ENCODE assay signal across 1 cellular context in the genomic region with DNA sequence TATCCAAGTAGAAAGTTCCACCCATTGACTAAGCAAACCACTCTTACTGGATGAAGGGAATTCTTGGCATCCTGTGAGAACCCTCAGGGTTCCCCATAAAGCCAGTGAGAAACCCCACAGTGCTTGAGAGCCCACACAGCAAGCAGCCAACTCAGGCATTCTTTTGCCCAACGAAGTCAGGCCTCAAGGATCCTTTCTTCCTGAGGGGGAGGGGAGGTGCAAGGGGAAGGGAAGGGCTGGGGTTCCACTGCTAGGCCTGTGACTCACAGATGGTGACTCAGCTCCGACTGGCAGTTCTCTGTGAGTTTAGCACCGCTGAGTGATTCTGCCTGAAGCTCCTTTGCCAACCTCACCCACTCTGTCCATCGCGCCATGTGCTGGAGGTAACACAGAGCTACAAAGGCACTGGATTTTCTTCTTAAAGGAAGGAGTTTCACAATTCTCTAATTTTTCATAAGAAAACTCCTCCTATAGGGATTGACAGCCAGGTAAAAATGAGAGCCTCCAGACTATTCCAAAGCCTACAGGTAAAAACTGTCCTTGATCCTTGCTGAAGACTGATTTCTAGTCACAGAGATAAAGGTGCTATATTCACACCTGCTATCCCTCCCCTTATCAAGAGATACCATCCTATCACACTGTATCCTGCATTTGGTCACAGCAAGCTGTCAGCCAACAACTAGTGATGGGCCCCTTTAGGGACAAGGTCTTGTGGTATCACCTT.
TF ChIP-seq lines count a peak whose summit lies in the region.

No MANE protein-coding gene starts in this region.

TF ChIP-seq in K562, 482 proteins besides CTCF, POLR2A, EP300 and RAD21 (continued from another document and continues in another):
- TF ChIP-seq, protein P1, sequence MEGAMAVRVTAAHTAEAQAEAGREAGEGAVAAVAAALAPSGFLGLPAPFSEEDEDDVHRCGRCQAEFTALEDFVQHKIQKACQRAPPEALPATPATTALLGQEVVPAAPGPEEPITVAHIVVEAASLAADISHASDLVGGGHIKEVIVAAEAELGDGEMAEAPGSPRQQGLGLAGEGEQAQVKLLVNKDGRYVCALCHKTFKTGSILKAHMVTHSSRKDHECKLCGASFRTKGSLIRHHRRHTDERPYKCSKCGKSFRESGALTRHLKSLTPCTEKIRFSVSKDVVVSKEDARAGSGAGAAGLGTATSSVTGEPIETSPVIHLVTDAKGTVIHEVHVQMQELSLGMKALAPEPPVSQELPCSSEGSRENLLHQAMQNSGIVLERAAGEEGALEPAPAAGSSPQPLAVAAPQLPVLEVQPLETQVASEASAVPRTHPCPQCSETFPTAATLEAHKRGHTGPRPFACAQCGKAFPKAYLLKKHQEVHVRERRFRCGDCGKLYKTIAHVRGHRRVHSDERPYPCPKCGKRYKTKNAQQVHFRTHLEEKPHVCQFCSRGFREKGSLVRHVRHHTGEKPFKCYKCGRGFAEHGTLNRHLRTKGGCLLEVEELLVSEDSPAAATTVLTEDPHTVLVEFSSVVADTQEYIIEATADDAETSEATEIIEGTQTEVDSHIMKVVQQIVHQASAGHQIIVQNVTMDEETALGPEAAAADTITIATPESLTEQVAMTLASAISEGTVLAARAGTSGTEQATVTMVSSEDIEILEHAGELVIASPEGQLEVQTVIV (CRISPR knock-in tag; IDR thresholded peaks at IDR 0.05; ENCODE audit: borderline replicate concordance) = no peak
- TF ChIP-seq, protein P2, sequence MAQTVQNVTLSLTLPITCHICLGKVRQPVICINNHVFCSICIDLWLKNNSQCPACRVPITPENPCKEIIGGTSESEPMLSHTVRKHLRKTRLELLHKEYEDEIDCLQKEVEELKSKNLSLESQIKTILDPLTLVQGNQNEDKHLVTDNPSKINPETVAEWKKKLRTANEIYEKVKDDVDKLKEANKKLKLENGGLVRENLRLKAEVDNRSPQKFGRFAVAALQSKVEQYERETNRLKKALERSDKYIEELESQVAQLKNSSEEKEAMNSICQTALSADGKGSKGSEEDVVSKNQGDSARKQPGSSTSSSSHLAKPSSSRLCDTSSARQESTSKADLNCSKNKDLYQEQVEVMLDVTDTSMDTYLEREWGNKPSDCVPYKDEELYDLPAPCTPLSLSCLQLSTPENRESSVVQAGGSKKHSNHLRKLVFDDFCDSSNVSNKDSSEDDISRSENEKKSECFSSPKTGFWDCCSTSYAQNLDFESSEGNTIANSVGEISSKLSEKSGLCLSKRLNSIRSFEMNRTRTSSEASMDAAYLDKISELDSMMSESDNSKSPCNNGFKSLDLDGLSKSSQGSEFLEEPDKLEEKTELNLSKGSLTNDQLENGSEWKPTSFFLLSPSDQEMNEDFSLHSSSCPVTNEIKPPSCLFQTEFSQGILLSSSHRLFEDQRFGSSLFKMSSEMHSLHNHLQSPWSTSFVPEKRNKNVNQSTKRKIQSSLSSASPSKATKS (CRISPR knock-in tag; IDR thresholded peaks at IDR 0.05) = no peak
- TF ChIP-seq KDM5B (IDR thresholded peaks at IDR 0.05; ENCODE audit: insufficient replicate concordance, low read depth, low read length) (peak; percentile 10), MYNN (IDR thresholded peaks at IDR 0.05) (peak; percentile 92), MYNN (CRISPR knock-in tag; IDR thresholded peaks at IDR 0.05) (no peak), WHSC1 (IDR thresholded peaks at IDR 0.05; ENCODE audit: low read length) (no peak), ZNF282 (CRISPR knock-in tag; IDR thresholded peaks at IDR 0.05) (no peak), MIER1 (IDR thresholded peaks at IDR 0.05; ENCODE audit: low read depth) (no peak), ARHGAP35 (IDR thresholded peaks at IDR 0.05; ENCODE audit: partially characterized antibody) (no peak), HNRNPL (IDR thresholded peaks at IDR 0.05; ENCODE audit: low read depth, low read length) (peak; percentile 71; the same call in 1 of the 2 replicates), SMARCA4 (IDR thresholded peaks at IDR 0.05) (peak; percentile 97), ZNF668 (CRISPR knock-in tag; IDR thresholded peaks at IDR 0.05) (no peak), FOXK2 (conservative IDR thresholded peaks at IDR 0.05 in 1 of 2, IDR thresholded peaks at IDR 0.05 in 1 of 2; ENCODE audit: low read depth in 2 of 2) (no peak), TOE1 (IDR thresholded peaks at IDR 0.05; ENCODE audit: borderline replicate concordance) (no peak), TOE1 (CRISPR knock-in tag; IDR thresholded peaks at IDR 0.05; ENCODE audit: borderline replicate concordance, low read depth) (no peak), HCFC1 (IDR thresholded peaks at IDR 0.05; ENCODE audit: low read depth, low read length) (no peak), NEUROD1 (IDR thresholded peaks at IDR 0.05; ENCODE audit: borderline replicate concordance, low read depth, low read length, partially characterized antibody) (peak; percentile 79), MTA1 (IDR thresholded peaks at IDR 0.05; ENCODE audit: borderline replicate concordance) (no peak; the same call in 1 of the 2 replicates), PURB (CRISPR knock-in tag; IDR thresholded peaks at IDR 0.05; ENCODE audit: low read depth) (no peak), SIRT6 (IDR thresholded peaks at IDR 0.05; ENCODE audit: low read depth, low read length) (no peak), PYGO2 (tag; IDR thresholded peaks at IDR 0.05) (no peak; the same call in 1 of the 2 replicates), CTBP1 (IDR thresholded peaks at IDR 0.05; ENCODE audit: borderline replicate concordance) (peak; percentile 17; the same call in 1 of the 2 replicates), FOXK1 (CRISPR knock-in tag; IDR thresholded peaks at IDR 0.05; ENCODE audit: borderline replicate concordance) (0 out of 2 replicates have a peak, but pooled peaks have one; percentile 72), FOXM1 (IDR thresholded peaks at IDR 0.05; ENCODE audit: low read depth) (no peak), FOXM1 (CRISPR knock-in tag; IDR thresholded peaks at IDR 0.05; ENCODE audit: low read depth) (no peak), NUFIP1 (IDR thresholded peaks at IDR 0.05; ENCODE audit: partially characterized antibody) (no peak), BMI1 (IDR thresholded peaks at IDR 0.05; ENCODE audit: low read length) (no peak), HDAC6 (IDR thresholded peaks at IDR 0.05; ENCODE audit: low read depth, low read length) (no peak), SLC30A9 (CRISPR knock-in tag; IDR thresholded peaks at IDR 0.05) (no peak), GTF2E2 (tag; IDR thresholded peaks at IDR 0.05) (no peak), ILK (tag; IDR thresholded peaks at IDR 0.05; ENCODE audit: borderline replicate concordance, low read depth) (no peak), NCOA4 (IDR thresholded peaks at IDR 0.05; ENCODE audit: partially characterized antibody) (no peak), ETS2 (tag; IDR thresholded peaks at IDR 0.05; ENCODE audit: borderline replicate concordance, poor library complexity, severe bottlenecking) (no peak), ZNF57 (CRISPR knock-in tag; IDR thresholded peaks at IDR 0.05) (no peak), SREBF2 (CRISPR knock-in tag; IDR thresholded peaks at IDR 0.05) (no peak), MAFF (IDR thresholded peaks at IDR 0.05; ENCODE audit: low read length) (peak; percentile 74; the same call in 1 of the 2 replicates), ZNF436 (CRISPR knock-in tag; IDR thresholded peaks at IDR 0.05) (no peak), RCOR1 (IDR thresholded peaks at IDR 0.05; ENCODE audit: borderline replicate concordance in 1 of 2, low read depth in 2 of 2, low read length in 2 of 2) (peak in 1 of 2 experiments; percentile 74; a peak in 1 of 4 replicates), KAT7 (CRISPR knock-in tag; IDR thresholded peaks at IDR 0.05; ENCODE audit: borderline replicate concordance) (no peak; the same call in 1 of the 2 replicates), SUPT5H (IDR thresholded peaks at IDR 0.05) (peak; percentile 33)
- TF ChIP-seq, protein P3, sequence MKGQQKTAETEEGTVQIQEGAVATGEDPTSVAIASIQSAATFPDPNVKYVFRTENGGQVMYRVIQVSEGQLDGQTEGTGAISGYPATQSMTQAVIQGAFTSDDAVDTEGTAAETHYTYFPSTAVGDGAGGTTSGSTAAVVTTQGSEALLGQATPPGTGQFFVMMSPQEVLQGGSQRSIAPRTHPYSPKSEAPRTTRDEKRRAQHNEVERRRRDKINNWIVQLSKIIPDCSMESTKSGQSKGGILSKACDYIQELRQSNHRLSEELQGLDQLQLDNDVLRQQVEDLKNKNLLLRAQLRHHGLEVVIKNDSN (CRISPR knock-in tag; IDR thresholded peaks at IDR 0.05) = no peak
- TF ChIP-seq, protein P4, sequence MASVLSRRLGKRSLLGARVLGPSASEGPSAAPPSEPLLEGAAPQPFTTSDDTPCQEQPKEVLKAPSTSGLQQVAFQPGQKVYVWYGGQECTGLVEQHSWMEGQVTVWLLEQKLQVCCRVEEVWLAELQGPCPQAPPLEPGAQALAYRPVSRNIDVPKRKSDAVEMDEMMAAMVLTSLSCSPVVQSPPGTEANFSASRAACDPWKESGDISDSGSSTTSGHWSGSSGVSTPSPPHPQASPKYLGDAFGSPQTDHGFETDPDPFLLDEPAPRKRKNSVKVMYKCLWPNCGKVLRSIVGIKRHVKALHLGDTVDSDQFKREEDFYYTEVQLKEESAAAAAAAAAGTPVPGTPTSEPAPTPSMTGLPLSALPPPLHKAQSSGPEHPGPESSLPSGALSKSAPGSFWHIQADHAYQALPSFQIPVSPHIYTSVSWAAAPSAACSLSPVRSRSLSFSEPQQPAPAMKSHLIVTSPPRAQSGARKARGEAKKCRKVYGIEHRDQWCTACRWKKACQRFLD (CRISPR knock-in tag; IDR thresholded peaks at IDR 0.05) = peak; percentile 81; the same call in 1 of the 2 replicates
- TF ChIP-seq, protein P5, sequence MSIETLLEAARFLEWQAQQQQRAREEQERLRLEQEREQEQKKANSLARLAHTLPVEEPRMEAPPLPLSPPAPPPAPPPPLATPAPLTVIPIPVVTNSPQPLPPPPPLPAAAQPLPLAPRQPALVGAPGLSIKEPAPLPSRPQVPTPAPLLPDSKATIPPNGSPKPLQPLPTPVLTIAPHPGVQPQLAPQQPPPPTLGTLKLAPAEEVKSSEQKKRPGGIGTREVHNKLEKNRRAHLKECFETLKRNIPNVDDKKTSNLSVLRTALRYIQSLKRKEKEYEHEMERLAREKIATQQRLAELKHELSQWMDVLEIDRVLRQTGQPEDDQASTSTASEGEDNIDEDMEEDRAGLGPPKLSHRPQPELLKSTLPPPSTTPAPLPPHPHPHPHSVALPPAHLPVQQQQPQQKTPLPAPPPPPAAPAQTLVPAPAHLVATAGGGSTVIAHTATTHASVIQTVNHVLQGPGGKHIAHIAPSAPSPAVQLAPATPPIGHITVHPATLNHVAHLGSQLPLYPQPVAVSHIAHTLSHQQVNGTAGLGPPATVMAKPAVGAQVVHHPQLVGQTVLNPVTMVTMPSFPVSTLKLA (conservative IDR thresholded peaks at IDR 0.05) = peak; percentile 49 to 70; a peak in 2 of 4 replicates
- TF ChIP-seq, protein P6, sequence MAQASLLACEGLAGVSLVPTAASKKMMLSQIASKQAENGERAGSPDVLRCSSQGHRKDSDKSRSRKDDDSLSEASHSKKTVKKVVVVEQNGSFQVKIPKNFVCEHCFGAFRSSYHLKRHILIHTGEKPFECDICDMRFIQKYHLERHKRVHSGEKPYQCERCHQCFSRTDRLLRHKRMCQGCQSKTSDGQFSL (CRISPR knock-in tag; IDR thresholded peaks at IDR 0.05) = no peak
- TF ChIP-seq, protein P6 (tag; IDR thresholded peaks at IDR 0.05) = 0 out of 4 replicates have a peak, but pooled peaks of 1 of the 2 experiments have one; percentile 28
- TF ChIP-seq, protein P7, sequence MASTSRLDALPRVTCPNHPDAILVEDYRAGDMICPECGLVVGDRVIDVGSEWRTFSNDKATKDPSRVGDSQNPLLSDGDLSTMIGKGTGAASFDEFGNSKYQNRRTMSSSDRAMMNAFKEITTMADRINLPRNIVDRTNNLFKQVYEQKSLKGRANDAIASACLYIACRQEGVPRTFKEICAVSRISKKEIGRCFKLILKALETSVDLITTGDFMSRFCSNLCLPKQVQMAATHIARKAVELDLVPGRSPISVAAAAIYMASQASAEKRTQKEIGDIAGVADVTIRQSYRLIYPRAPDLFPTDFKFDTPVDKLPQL (IDR thresholded peaks at IDR 0.05; ENCODE audit: extremely low read depth, insufficient read length) = no peak
- TF ChIP-seq, protein P8, sequence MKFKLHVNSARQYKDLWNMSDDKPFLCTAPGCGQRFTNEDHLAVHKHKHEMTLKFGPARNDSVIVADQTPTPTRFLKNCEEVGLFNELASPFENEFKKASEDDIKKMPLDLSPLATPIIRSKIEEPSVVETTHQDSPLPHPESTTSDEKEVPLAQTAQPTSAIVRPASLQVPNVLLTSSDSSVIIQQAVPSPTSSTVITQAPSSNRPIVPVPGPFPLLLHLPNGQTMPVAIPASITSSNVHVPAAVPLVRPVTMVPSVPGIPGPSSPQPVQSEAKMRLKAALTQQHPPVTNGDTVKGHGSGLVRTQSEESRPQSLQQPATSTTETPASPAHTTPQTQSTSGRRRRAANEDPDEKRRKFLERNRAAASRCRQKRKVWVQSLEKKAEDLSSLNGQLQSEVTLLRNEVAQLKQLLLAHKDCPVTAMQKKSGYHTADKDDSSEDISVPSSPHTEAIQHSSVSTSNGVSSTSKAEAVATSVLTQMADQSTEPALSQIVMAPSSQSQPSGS (CRISPR knock-in tag; IDR thresholded peaks at IDR 0.05) = no peak
- TF ChIP-seq, protein P9, sequence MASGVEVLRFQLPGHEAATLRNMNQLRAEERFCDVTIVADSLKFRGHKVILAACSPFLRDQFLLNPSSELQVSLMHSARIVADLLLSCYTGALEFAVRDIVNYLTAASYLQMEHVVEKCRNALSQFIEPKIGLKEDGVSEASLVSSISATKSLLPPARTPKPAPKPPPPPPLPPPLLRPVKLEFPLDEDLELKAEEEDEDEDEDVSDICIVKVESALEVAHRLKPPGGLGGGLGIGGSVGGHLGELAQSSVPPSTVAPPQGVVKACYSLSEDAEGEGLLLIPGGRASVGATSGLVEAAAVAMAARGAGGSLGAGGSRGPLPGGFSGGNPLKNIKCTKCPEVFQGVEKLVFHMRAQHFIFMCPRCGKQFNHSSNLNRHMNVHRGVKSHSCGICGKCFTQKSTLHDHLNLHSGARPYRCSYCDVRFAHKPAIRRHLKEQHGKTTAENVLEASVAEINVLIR (CRISPR knock-in tag; IDR thresholded peaks at IDR 0.05) = no peak
- TF ChIP-seq, protein P10, sequence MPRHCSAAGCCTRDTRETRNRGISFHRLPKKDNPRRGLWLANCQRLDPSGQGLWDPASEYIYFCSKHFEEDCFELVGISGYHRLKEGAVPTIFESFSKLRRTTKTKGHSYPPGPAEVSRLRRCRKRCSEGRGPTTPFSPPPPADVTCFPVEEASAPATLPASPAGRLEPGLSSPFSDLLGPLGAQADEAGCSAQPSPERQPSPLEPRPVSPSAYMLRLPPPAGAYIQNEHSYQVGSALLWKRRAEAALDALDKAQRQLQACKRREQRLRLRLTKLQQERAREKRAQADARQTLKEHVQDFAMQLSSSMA (CRISPR knock-in tag; IDR thresholded peaks at IDR 0.05) = no peak
- TF ChIP-seq, protein P11, sequence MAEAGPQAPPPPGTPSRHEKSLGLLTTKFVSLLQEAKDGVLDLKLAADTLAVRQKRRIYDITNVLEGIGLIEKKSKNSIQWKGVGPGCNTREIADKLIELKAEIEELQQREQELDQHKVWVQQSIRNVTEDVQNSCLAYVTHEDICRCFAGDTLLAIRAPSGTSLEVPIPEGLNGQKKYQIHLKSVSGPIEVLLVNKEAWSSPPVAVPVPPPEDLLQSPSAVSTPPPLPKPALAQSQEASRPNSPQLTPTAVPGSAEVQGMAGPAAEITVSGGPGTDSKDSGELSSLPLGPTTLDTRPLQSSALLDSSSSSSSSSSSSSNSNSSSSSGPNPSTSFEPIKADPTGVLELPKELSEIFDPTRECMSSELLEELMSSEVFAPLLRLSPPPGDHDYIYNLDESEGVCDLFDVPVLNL (CRISPR knock-in tag; IDR thresholded peaks at IDR 0.05; ENCODE audit: low read depth) = no peak
